In genomic region chr16:27145630-27146029, GRCh38 we compare ENCODE assay signal across 2 cellular contexts.
A peak's percentile ranks its signal among the peaks of the same experiment; 100 is the strongest.
TF ChIP-seq lines count a peak whose summit lies in the region.

No MANE protein-coding gene starts in this region.

TF ChIP-seq in HepG2, 621 proteins besides CTCF, POLR2A, EP300 and RAD21:
- TF ChIP-seq RBAK (CRISPR knock-in tag; IDR thresholded peaks at IDR 0.05) = peak; percentile 71
- TF ChIP-seq SMAD1 (CRISPR knock-in tag; IDR thresholded peaks at IDR 0.05; ENCODE audit: borderline replicate concordance, low read depth) = no peak
- peak; percentile 99 for TF ChIP-seq ZNF12 (CRISPR knock-in tag; IDR thresholded peaks at IDR 0.05)

TF ChIP-seq in K562, 482 proteins besides CTCF, POLR2A, EP300 and RAD21:
- TF ChIP-seq RBM25 (IDR thresholded peaks at IDR 0.05; ENCODE audit: low read depth, low read length, severe bottlenecking) (peak; percentile 21), DEAF1 (CRISPR knock-in tag; IDR thresholded peaks at IDR 0.05) (no peak), ARID2 (IDR thresholded peaks at IDR 0.05) (no peak), ZNF695 (CRISPR knock-in tag; IDR thresholded peaks at IDR 0.05) (no peak), ZNF174 (CRISPR knock-in tag; IDR thresholded peaks at IDR 0.05) (no peak), RNF2 (IDR thresholded peaks at IDR 0.05) (no peak), ZNF12 (CRISPR knock-in tag; IDR thresholded peaks at IDR 0.05) (peak; percentile 97), YY1 (IDR thresholded peaks at IDR 0.05; ENCODE audit: borderline replicate concordance in 1 of 3, control insufficient read depth in 1 of 3, extremely low read depth in 1 of 3, insufficient read depth in 3 of 3, insufficient read length in 1 of 3, insufficient replicate concordance in 2 of 3, low read depth in 1 of 3, low read length in 2 of 3) (no peak), ZNF165 (CRISPR knock-in tag; IDR thresholded peaks at IDR 0.05; ENCODE audit: borderline replicate concordance) (no peak)
- TF ChIP-seq, protein P1, sequence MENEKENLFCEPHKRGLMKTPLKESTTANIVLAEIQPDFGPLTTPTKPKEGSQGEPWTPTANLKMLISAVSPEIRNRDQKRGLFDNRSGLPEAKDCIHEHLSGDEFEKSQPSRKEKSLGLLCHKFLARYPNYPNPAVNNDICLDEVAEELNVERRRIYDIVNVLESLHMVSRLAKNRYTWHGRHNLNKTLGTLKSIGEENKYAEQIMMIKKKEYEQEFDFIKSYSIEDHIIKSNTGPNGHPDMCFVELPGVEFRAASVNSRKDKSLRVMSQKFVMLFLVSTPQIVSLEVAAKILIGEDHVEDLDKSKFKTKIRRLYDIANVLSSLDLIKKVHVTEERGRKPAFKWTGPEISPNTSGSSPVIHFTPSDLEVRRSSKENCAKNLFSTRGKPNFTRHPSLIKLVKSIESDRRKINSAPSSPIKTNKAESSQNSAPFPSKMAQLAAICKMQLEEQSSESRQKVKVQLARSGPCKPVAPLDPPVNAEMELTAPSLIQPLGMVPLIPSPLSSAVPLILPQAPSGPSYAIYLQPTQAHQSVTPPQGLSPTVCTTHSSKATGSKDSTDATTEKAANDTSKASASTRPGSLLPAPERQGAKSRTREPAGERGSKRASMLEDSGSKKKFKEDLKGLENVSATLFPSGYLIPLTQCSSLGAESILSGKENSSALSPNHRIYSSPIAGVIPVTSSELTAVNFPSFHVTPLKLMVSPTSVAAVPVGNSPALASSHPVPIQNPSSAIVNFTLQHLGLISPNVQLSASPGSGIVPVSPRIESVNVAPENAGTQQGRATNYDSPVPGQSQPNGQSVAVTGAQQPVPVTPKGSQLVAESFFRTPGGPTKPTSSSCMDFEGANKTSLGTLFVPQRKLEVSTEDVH (IDR thresholded peaks at IDR 0.05; ENCODE audit: low read depth, partially characterized antibody) = no peak
